In genomic region chr17:78739331-78739853, GRCh38 we compare ENCODE assay signal across 14 cellular contexts. TPM values are rescaled to one million over a fixed set of nuclear protein-coding genes. Genes with fewer than 3 reads are reported as not detected.
DNase-seq lines count a peak whose midpoint lies in the region; ATAC-seq and TF ChIP-seq lines count a peak whose summit lies in the region.
"Had no signal": no experiment of that assay in that cellular context is flagged by ENCODE, and none has a peak within 500 bp of the region (broad histone marks: within the 10 kb centered on the region; RNA-seq: fewer than 3 reads in every experiment).

No MANE protein-coding gene starts in this region.

- H3K27me3 ChIP-seq in SK-N-SH (ENCODE audit: insufficient read depth) (no peaks in the 10 kb centered on the region), Karpas-422 (ENCODE audit: low read length) (no peaks in the 10 kb centered on the region)

- no peak for ATAC-seq in SK-N-SH treated with all-trans-retinoic acid at 6 μM for 48 hours
- no peak for ATAC-seq in activated naive CD4-positive, alpha-beta T cell treated with anti-CD3 and anti-CD28 coated beads, Interleukin-2, amount 50 U/mL, for 72 hours

- H3K79me2 ChIP-seq in SK-N-SH (ENCODE audit: insufficient read depth) (peaks cover 77% of the 10 kb centered on the region), Karpas-422 (ENCODE audit: low read length) (no peaks in the 10 kb centered on the region)

- H3K9me2 ChIP-seq in SK-N-SH (no peaks in the 10 kb centered on the region), Karpas-422 (replicated peaks; ENCODE audit: insufficient read depth, low read length) (no peaks in the 10 kb centered on the region)

- H3K27ac Mint-ChIP-seq in activated naive CD4-positive, alpha-beta T cell treated with anti-CD3 and anti-CD28 coated beads, Interleukin-2, amount 50 U/mL, for 72 hours = peak overlapping the region; percentile 53 to 75
- peak overlapping the region; percentile 59 for H3K27ac Mint-ChIP-seq in neural crest cell (ENCODE audit: unreplicated experiment)
- no peak overlapping the region for H3K27ac Mint-ChIP-seq in mesothelial cell of epicardium

- H2AFZ ChIP-seq in SK-N-SH (ENCODE audit: low read depth) (no peak overlapping the region), Karpas-422 (ENCODE audit: low read length) (no peak overlapping the region)

- no peak overlapping the region for H3K4me3 Mint-ChIP-seq in neural crest cell
- no peak overlapping the region for H3K4me3 Mint-ChIP-seq in mesothelial cell of epicardium

- TF ChIP-seq RAD21 in SK-N-SH (IDR thresholded peaks at IDR 0.05; ENCODE audit: low read length) = no peak

- no peaks in the 10 kb centered on the region for H3K27me3 Mint-ChIP-seq in neural crest cell (ENCODE audit: low read depth)
- no peaks in the 10 kb centered on the region for H3K27me3 Mint-ChIP-seq in mesothelial cell of epicardium (ENCODE audit: low read depth)

- TF ChIP-seq EP300 in SK-N-SH (IDR thresholded peaks at IDR 0.05; ENCODE audit: borderline replicate concordance in 1 of 2, low read depth in 1 of 2, low read length in 1 of 2) = no peak

- 96% methylated on average over 7 of the region's 7 CpGs for WGBS in SK-N-SH (ENCODE audit: low lambda C conversion rate)

- CTCF ChIA-PET in SK-N-SH (lab: Yijun Ruan, JAX) = interaction anchor here (1.5 to 13.4 kb wide), 5 partner anchors 14 to 242 kb away, joined by 7 to 104 read pairs (median 10); no protein-coding TSS in a partner anchor

- H3K4me1 Mint-ChIP-seq in neural crest cell = no peaks in the 10 kb centered on the region
- H3K4me1 Mint-ChIP-seq in mesothelial cell of epicardium = peaks cover 35% of the 10 kb centered on the region

- H3K9me3 ChIP-seq in SK-N-SH (no peaks in the 10 kb centered on the region), Karpas-422 (ENCODE audit: low read length) (no peaks in the 10 kb centered on the region)

- POLR2A ChIA-PET in SK-N-SH (lab: Yijun Ruan, JAX) = no interaction called here

- H3K9me3 Mint-ChIP-seq in activated naive CD4-positive, alpha-beta T cell treated with anti-CD3 and anti-CD28 coated beads, Interleukin-2, amount 50 U/mL, for 72 hours = no peaks in the 10 kb centered on the region
- H3K9me3 Mint-ChIP-seq in neural crest cell = no peaks in the 10 kb centered on the region
- H3K9me3 Mint-ChIP-seq in mesothelial cell of epicardium = no peaks in the 10 kb centered on the region

- peak overlapping the region; percentile 83 to 85; a peak in 3 of 4 replicates for H3K27ac ChIP-seq in SK-N-SH (ENCODE audit: low read depth in 2 of 2, low read length in 1 of 2)
- no peak overlapping the region for H3K27ac ChIP-seq in Karpas-422 (ENCODE audit: low read length)
- H3K27ac ChIP-seq: 22Rv1, VCaP had no signal

- H3K4me2 ChIP-seq in SK-N-SH (no peak overlapping the region), Karpas-422 (ENCODE audit: low read depth, low read length, poor library complexity, severe bottlenecking) (no peak overlapping the region)

- H3K36me3 ChIP-seq in SK-N-SH (replicated peaks in 1 of 2; ENCODE audit: control insufficient read depth in 1 of 2, insufficient read depth in 2 of 2, low read length in 1 of 2) = no peaks in the 10 kb centered on the region
- no peaks in the 10 kb centered on the region for H3K36me3 ChIP-seq in Karpas-422 (ENCODE audit: insufficient read depth, low read length)

- DNase-seq in SK-N-SH = no peak
- peak; percentile 47 for DNase-seq in Karpas-422
- DNase-seq in activated naive CD4-positive, alpha-beta T cell treated with anti-CD3 and anti-CD28 coated beads, Interleukin-2, amount 50 U/mL, for 72 hours (ENCODE audit: low spot score in 2 of 2) = no peak
- DNase-seq in neural crest cell (ENCODE audit: low read depth, low spot score) = no peak
- no peak for DNase-seq in cerebellar nuclear complex (lab: John Stamatoyannopoulos, UW)
- no peak for DNase-seq in mesothelial cell of epicardium (ENCODE audit: low spot score in 2 of 2, unreplicated experiment in 2 of 2)
- DNase-seq in NCI-H69 (lab: John Stamatoyannopoulos, UW) = no peak
- DNase-seq: amniotic stem cell, DMS79 treated with DMSO at 0.1 percent for 48 hours, NCI-H2029 treated with DMSO at 0.1 percent for 48 hours had no signal

- H3K36me3 Mint-ChIP-seq in activated naive CD4-positive, alpha-beta T cell treated with anti-CD3 and anti-CD28 coated beads, Interleukin-2, amount 50 U/mL, for 72 hours = peaks cover 0 to 34% of the 10 kb centered on the region in 2 donors
- H3K36me3 Mint-ChIP-seq in neural crest cell (ENCODE audit: low read depth) (no peaks in the 10 kb centered on the region), mesothelial cell of epicardium (peaks cover 16% of the 10 kb centered on the region)

- H3K9ac ChIP-seq in SK-N-SH (no peak overlapping the region), Karpas-422 (ENCODE audit: low read length) (no peak overlapping the region)

- H3K4me1 ChIP-seq in SK-N-SH (ENCODE audit: control insufficient read depth in 1 of 2, insufficient read depth in 2 of 2, low read depth in 1 of 2, low read length in 1 of 2) (peaks cover 33 to 48% of the 10 kb centered on the region in 2 experiments), Karpas-422 (ENCODE audit: low read length) (peaks cover 43% of the 10 kb centered on the region)

- H3F3A ChIP-seq in SK-N-SH (replicated peaks; ENCODE audit: insufficient read depth) = peaks cover 22% of the 10 kb centered on the region

- H3K4me3 ChIP-seq in SK-N-SH (ENCODE audit: low read depth in 2 of 2, low read length in 1 of 2) (no peak overlapping the region), Karpas-422 (ENCODE audit: low read length) (no peak overlapping the region)
- H3K4me3 ChIP-seq: skin epidermis had no signal

- no peaks in the 10 kb centered on the region for H4K20me1 ChIP-seq in SK-N-SH (ENCODE audit: insufficient read depth)
- peaks cover 30% of the 10 kb centered on the region for H4K20me1 ChIP-seq in Karpas-422 (ENCODE audit: insufficient read depth, low read depth, low read length)

- TF ChIP-seq CTCF in SK-N-SH (IDR thresholded peaks at IDR 0.05) (no peak), neural crest cell (conservative IDR thresholded peaks at IDR 0.05) (no peak), mesothelial cell of epicardium (IDR thresholded peaks at IDR 0.05; ENCODE audit: unreplicated experiment) (no peak)

TF ChIP-seq in SK-N-SH, 30 proteins besides CTCF, POLR2A, EP300 and RAD21 (continues in another document):
- TF ChIP-seq NRF1 (IDR thresholded peaks at IDR 0.05; ENCODE audit: low read depth, low read length) (no peak), RFX5 (IDR thresholded peaks at IDR 0.05; ENCODE audit: low read length) (no peak), IRF3 (IDR thresholded peaks at IDR 0.05; ENCODE audit: low read depth, low read length) (no peak), USF2 (IDR thresholded peaks at IDR 0.05; ENCODE audit: borderline replicate concordance, low read depth, low read length) (no peak), RCOR1 (IDR thresholded peaks at IDR 0.05; ENCODE audit: low read length) (no peak), RXRA (IDR thresholded peaks at IDR 0.05; ENCODE audit: borderline replicate concordance, low read depth) (no peak)

TF ChIP-seq in SK-N-SH treated with all-trans-retinoic acid at 6 μM for 48 hours, 23 proteins besides CTCF, POLR2A, EP300 and RAD21 (continues in another document):
- no peak for TF ChIP-seq POU6F1 (CRISPR knock-in tag; IDR thresholded peaks at IDR 0.05; ENCODE audit: borderline replicate concordance, low read depth)
- TF ChIP-seq ZNF70 (CRISPR knock-in tag; IDR thresholded peaks at IDR 0.05) = no peak
- TF ChIP-seq CREB5 (CRISPR knock-in tag; IDR thresholded peaks at IDR 0.05; ENCODE audit: low read depth) = no peak

RNA-seq across cellular contexts. Expression of gene CYTH1, which starts 42.7 kb away (rescaled TPM):
- 23.8 and 24.8 TPM in 2 replicates for polyA plus RNA-seq in SK-N-SH (2012; rRNA removed)
- polyA plus RNA-seq in SK-N-SH (2012; cell fraction: cytosol; rRNA removed) = 16.9 and 20.7 TPM in 2 replicates
- 77.4 and 80.9 TPM in 2 replicates for polyA plus RNA-seq in SK-N-SH (2012; cell fraction: nucleus; rRNA removed)
- total RNA-seq in Karpas-422 (2014; rRNA removed; shearing (Covaris generic); ENCODE audit: low replicate concordance) = 9.6 and 15.8 TPM in 2 replicates
- total RNA-seq in activated naive CD4-positive, alpha-beta T cell treated with anti-CD3 and anti-CD28 coated beads, Interleukin-2, amount 50 U/mL, for 72 hours = 100 to 1,000 TPM in 1 of 2 donors, 10 to 100 TPM in 1; 82.6 to 148 TPM
- total RNA-seq in neural crest cell (26.8 and 27.7 TPM in 2 replicates), mesothelial cell of epicardium (40.3 to 44.3 TPM (median 42.8 TPM) in 3 replicates)
